ENCODE assay signal across 15 cellular contexts in the genomic region with DNA sequence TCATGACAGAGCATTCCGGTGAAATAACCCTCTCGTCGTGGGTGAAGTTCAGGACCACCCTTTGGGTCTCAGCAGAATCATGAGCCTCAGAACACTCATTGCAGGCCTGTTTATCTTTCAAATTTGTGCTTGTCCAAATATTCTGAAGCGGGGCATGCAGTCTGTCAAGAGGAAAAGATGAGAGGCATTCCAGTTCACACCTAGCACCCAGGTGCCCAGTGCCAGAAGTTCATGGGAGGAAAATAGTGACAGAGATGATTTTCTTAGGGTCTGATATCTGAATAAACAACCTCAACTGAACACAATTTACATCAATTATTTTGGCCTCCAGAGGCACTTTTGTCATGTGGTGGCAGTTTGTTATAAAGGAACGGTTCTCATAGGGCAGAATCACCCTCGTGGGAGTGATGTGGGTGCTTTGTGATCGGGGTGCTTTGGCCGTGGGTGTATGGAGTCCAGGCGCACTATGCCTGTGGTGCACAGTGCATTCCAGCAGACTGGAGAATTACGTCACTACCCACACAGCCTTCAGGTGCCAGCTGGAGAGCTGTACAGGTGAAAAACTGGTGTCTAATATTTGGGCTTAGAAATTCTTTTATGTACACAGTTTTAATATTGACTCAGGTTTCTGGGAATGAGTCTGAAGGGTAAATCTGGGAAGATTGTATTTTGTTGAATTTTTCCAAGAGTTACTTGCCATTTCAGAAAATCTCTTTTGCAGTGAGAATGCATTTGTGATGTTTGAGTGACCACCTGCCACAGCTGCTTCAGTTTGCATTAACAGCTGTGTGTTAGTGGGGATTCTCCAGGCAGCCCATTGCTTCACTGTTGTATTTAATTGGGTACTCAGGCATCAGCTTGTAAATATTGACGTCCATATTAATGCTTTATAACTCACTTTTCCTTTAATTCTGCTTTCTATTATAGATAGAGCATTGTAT.
A peak's percentile ranks its signal among the peaks of the same experiment; 100 is the strongest.
DNase-seq lines count a peak whose midpoint lies in the region; ATAC-seq, FAIRE-seq and TF ChIP-seq lines count a peak whose summit lies in the region.
"Had no signal": no experiment of that assay in that cellular context is flagged by ENCODE, and none has a peak within 500 bp of the region (broad histone marks: within the 10 kb centered on the region; RNA-seq: fewer than 3 reads in every experiment).

No MANE protein-coding gene starts in this region.

- H3K27me3 ChIP-seq in mammary epithelial cell (ENCODE audit: insufficient read depth, low read length) (no peaks in the 10 kb centered on the region), vagina (no peaks in the 10 kb centered on the region)
- H3K27me3 ChIP-seq: heart right ventricle, SJCRH30 had no signal

- POLR2A ChIA-PET in MCF 10A (lab: Yijun Ruan, JAX) = interaction anchor here (0.7 to 1.0 kb wide), 4 partner anchors 9 to 18 kb away, joined by 3 to 4 read pairs (median 3); no protein-coding TSS in a partner anchor

- TF ChIP-seq CTCF in mammary epithelial cell (conservative IDR thresholded peaks at IDR 0.05 in 1 of 2, IDR thresholded peaks at IDR 0.05 in 1 of 2; ENCODE audit: extremely low read depth in 1 of 2, insufficient read depth in 1 of 2, low read depth in 1 of 2, low read length in 2 of 2) = no peak
- TF ChIP-seq CTCF in MCF 10A (IDR thresholded peaks at IDR 0.05; ENCODE audit: unreplicated experiment) = no peak
- no peak for TF ChIP-seq CTCF in coronary artery (IDR thresholded peaks at IDR 0.05)
- TF ChIP-seq CTCF in omental fat pad (IDR thresholded peaks at IDR 0.05) = no peak
- TF ChIP-seq CTCF in vagina (IDR thresholded peaks at IDR 0.05) = no peak

- in situ Hi-C loops in mammary epithelial cell (cut with MboI; ENCODE audit: low sequenced_read_pairs in 2 of 2) = no loop called here

- no peak for TF ChIP-seq POLR2A in vagina (IDR thresholded peaks at IDR 0.05)
- no peak for TF ChIP-seq POLR2A in H54 (IDR thresholded peaks at IDR 0.05; ENCODE audit: low read depth, low read length)

- H3K27ac Mint-ChIP-seq in MCF 10A (ENCODE audit: low read depth, unreplicated experiment) = no peak overlapping the region
- H3K27ac Mint-ChIP-seq in T-helper 2 cell treated with Interferon-gamma antibody and Interleukin-4, amounts not matched to agents 5 μg/mL and 100 μg/mL, for 36 hours = no peak overlapping the region
- H3K27ac Mint-ChIP-seq: memory B cell had no signal

- H3K36me3 ChIP-seq in mammary epithelial cell (ENCODE audit: insufficient read depth, low read length) (no peaks in the 10 kb centered on the region), vagina (no peaks in the 10 kb centered on the region)

- intact Hi-C loops in mammary epithelial cell (cut with micrococcal nuclease) (no loop called here), MCF 10A (cut with micrococcal nuclease) (no loop called here), vagina (cut with DNase I) (no loop called here)

- DNase-seq in mammary epithelial cell (peak; percentile 60), MCF 10A (ENCODE audit: unreplicated experiment) (no peak), coronary artery (ENCODE audit: low spot score) (no peak), omental fat pad (ENCODE audit: low spot score) (no peak), vagina (ENCODE audit: extremely low spot score in 2 of 2) (no peak), foreskin melanocyte (no peak), H54 (ENCODE audit: insufficient read length, low spot score) (no peak)
- no peak for DNase-seq in T-helper 2 cell treated with Interferon-gamma antibody and Interleukin-4, amounts not matched to agents 5 μg/mL and 100 μg/mL, for 36 hours (ENCODE audit: low spot score)
- DNase-seq: activated T-cell treated with anti-CD3 and anti-CD28 coated beads, Interleukin-2, amount 50 U/mL, for 4 hours; DND-41; heart right ventricle; KG1; retina had no signal

- dilution Hi-C loops in mammary epithelial cell (cut with HindIII; ENCODE audit: low sequenced_read_pairs) = no loop called here

- no peaks in the 10 kb centered on the region for H3K9me3 ChIP-seq in mammary epithelial cell (replicated peaks; ENCODE audit: insufficient read depth, low read length)
- H3K9me3 ChIP-seq in vagina = no peaks in the 10 kb centered on the region
- H3K9me3 ChIP-seq: heart right ventricle, SJCRH30 had no signal

- H3K9me3 Mint-ChIP-seq in MCF 10A (ENCODE audit: unreplicated experiment) = no peaks in the 10 kb centered on the region
- no peaks in the 10 kb centered on the region for H3K9me3 Mint-ChIP-seq in T-helper 2 cell treated with Interferon-gamma antibody and Interleukin-4, amounts not matched to agents 5 μg/mL and 100 μg/mL, for 36 hours
- H3K9me3 Mint-ChIP-seq: activated T-cell treated with anti-CD3 and anti-CD28 coated beads, Interleukin-2, amount 50 U/mL, for 4 hours; memory B cell had no signal

- FAIRE-seq in H54 (lab: Jason Lieb, UNC) = no peak

- ATAC-seq in omental fat pad (ENCODE audit: low FRiP score) = peak; percentile 18
- ATAC-seq: activated T-cell treated with anti-CD3 and anti-CD28 coated beads, Interleukin-2, amount 50 U/mL, for 4 hours; heart right ventricle had no signal

- 43% methylated on average over 9 of the region's 11 CpGs for WGBS in mammary epithelial cell (ENCODE audit: low coverage, missing lambda C conversion rate)

- peaks cover 81% of the 10 kb centered on the region for H3K36me3 Mint-ChIP-seq in MCF 10A (ENCODE audit: insufficient read depth, unreplicated experiment)
- no peaks in the 10 kb centered on the region for H3K36me3 Mint-ChIP-seq in T-helper 2 cell treated with Interferon-gamma antibody and Interleukin-4, amounts not matched to agents 5 μg/mL and 100 μg/mL, for 36 hours (ENCODE audit: low read depth)

- H3K79me2 ChIP-seq in mammary epithelial cell (ENCODE audit: insufficient read depth, low read length) = peaks cover 93% of the 10 kb centered on the region

- H4K20me1 ChIP-seq in mammary epithelial cell (ENCODE audit: insufficient read depth, low read length) = no peaks in the 10 kb centered on the region

- CTCF ChIA-PET in mammary epithelial cell (lab: Charles Lee; ENCODE audit: low non-redundant PET) (no interaction called here), MCF 10A (lab: Yijun Ruan, JAX) (no interaction called here)

- H3K27ac ChIP-seq in mammary epithelial cell (ENCODE audit: insufficient read depth, low read depth, low read length) (peak overlapping the region; percentile 23), coronary artery (peak overlapping the region; percentile 81 to 92), vagina (peak overlapping the region; percentile 45)
- H3K27ac ChIP-seq: SJCRH30 had no signal

- no peak overlapping the region for H3K4me3 ChIP-seq in mammary epithelial cell (replicated peaks in 1 of 3; ENCODE audit: insufficient read depth in 1 of 3, low read depth in 2 of 3, low read length in 3 of 3)
- peak overlapping the region; percentile 28 for H3K4me3 ChIP-seq in coronary artery
- H3K4me3 ChIP-seq in vagina = no peak overlapping the region
- H3K4me3 ChIP-seq: heart right ventricle, SJCRH30 had no signal

- H3K4me1 ChIP-seq in mammary epithelial cell (ENCODE audit: insufficient read depth, low read length) (peaks cover 28% of the 10 kb centered on the region), vagina (peaks cover 100% of the 10 kb centered on the region)

- H3K4me3 Mint-ChIP-seq in MCF 10A (ENCODE audit: unreplicated experiment) = no peak overlapping the region
- no peak overlapping the region for H3K4me3 Mint-ChIP-seq in T-helper 2 cell treated with Interferon-gamma antibody and Interleukin-4, amounts not matched to agents 5 μg/mL and 100 μg/mL, for 36 hours
- H3K4me3 Mint-ChIP-seq: activated T-cell treated with anti-CD3 and anti-CD28 coated beads, Interleukin-2, amount 50 U/mL, for 4 hours; memory B cell had no signal

- H3K4me1 Mint-ChIP-seq in MCF 10A (ENCODE audit: insufficient read depth, unreplicated experiment) = peaks cover 28% of the 10 kb centered on the region
- H3K4me1 Mint-ChIP-seq in T-helper 2 cell treated with Interferon-gamma antibody and Interleukin-4, amounts not matched to agents 5 μg/mL and 100 μg/mL, for 36 hours (ENCODE audit: low read depth) = peaks cover 3% of the 10 kb centered on the region
- H3K4me1 Mint-ChIP-seq: memory B cell had no signal

- no peaks in the 10 kb centered on the region for H3K27me3 Mint-ChIP-seq in MCF 10A (ENCODE audit: insufficient read depth, unreplicated experiment)
- H3K27me3 Mint-ChIP-seq in T-helper 2 cell treated with Interferon-gamma antibody and Interleukin-4, amounts not matched to agents 5 μg/mL and 100 μg/mL, for 36 hours (ENCODE audit: low read depth) = no peaks in the 10 kb centered on the region
- H3K27me3 Mint-ChIP-seq: memory B cell had no signal

- no peak overlapping the region for H3K4me2 ChIP-seq in mammary epithelial cell (ENCODE audit: insufficient read depth, low read depth, low read length)

- H3K9ac ChIP-seq in mammary epithelial cell (ENCODE audit: insufficient read depth, low read length) = no peak overlapping the region

- H2AFZ ChIP-seq in mammary epithelial cell (ENCODE audit: low read depth, low read length) = peak overlapping the region; percentile 2

- BruUV-seq in mammary epithelial cell (replicated peaks; lab: Mats Ljungman, UMichigan) (no TSS peak), MCF 10A (replicated peaks; lab: Mats Ljungman, UMichigan) (no TSS peak)

Comparison
In these comparisons a context has a peak if more than half of its experiments do, and no peak if none do; other contexts are left out.
1. H3K27ac ChIP-seq: peak in every context shown above with its lines; median percentile 86 in coronary artery; 45 in vagina; 23 in mammary epithelial cell.